8 cellular contexts compared by ENCODE assay signal in the genomic region with DNA sequence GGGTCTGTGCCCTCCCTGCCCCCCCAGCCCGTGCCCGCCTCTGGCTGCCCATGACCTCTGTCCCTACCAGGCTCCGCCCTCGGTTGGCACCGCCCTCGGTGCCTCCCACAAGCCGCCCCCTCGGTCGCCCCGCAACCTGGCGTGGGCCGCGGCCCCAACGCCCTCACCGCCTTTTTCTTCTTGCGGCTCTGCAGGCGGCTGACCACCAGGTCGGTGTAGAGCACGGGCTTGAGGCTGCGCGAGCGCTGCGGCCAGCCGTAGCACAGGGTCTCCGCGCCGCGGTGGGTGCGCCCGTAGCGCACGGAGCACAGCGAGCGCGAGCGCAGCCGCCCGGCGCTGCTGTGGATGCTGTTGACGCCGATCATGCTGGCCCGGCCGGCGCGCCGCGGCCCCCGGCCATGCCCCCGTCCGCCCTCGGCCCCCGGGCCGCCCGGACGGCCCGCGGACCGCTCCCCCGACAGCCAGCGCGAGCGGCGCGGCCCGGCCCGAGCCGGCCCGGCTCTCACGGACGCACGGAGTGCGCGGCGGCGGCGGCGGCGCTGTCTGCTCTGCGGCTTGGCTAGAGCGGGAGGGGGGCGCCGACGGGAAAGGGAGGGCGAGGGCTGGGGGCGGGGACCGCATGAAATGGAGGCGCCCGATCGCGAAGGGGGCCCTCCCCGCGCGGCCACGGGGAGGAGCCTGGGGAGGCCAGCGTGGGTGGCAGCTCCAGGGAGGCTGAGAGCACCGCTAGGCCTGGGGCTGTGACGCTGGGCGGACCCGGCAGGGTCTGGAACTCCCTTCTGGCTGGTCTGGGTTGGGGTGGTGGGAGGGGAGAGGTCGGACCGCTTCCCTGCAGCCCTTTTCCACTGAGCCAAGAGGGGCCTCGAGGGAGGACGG. TPM values are rescaled to one million over a fixed set of nuclear protein-coding genes. Genes with fewer than 3 reads are reported as not detected.
DNase-seq lines count a peak whose midpoint lies in the region; ATAC-seq, FAIRE-seq and TF ChIP-seq lines count a peak whose summit lies in the region.

No MANE protein-coding gene starts in this region.

- no peaks in the 10 kb centered on the region for H3K4me1 ChIP-seq in HAP-1

- H3K4me1 Mint-ChIP-seq in activated B cell treated with CpG ODN at 0.5 μM for 24 hours = peaks cover 40% of the 10 kb centered on the region

- peaks cover 42% of the 10 kb centered on the region for H3K27me3 Mint-ChIP-seq in activated B cell treated with CpG ODN at 0.5 μM for 24 hours

- peaks cover 7% of the 10 kb centered on the region for H3K36me3 Mint-ChIP-seq in activated B cell treated with CpG ODN at 0.5 μM for 24 hours (ENCODE audit: low read depth)

- no peaks in the 10 kb centered on the region for H3K9me3 ChIP-seq in HAP-1

- intact Hi-C loops in activated B cell treated with CpG ODN at 0.5 μM for 24 hours (cut with micrococcal nuclease) = no loop called here

- peak overlapping the region; percentile 59 for H3K4me3 Mint-ChIP-seq in activated B cell treated with CpG ODN at 0.5 μM for 24 hours

- TF ChIP-seq CTCF in activated B cell treated with CpG ODN at 0.5 μM for 24 hours (IDR thresholded peaks at IDR 0.05) (no peak), bronchial epithelial cell (IDR thresholded peaks at IDR 0.05; ENCODE audit: insufficient read depth, low read length, severe bottlenecking) (no peak)

- FAIRE-seq in bronchial epithelial cell (lab: Jason Lieb, UNC) = no peak

- no peak overlapping the region for H3K27ac Mint-ChIP-seq in activated B cell treated with CpG ODN at 0.5 μM for 24 hours

- no peaks in the 10 kb centered on the region for H3K9me3 Mint-ChIP-seq in activated B cell treated with CpG ODN at 0.5 μM for 24 hours

- in situ Hi-C loops in HAP-1 (cut with MboI; ENCODE audit: low sequenced_read_pairs) = no loop called here

- peaks cover 41% of the 10 kb centered on the region for H3K27me3 ChIP-seq in HAP-1 (ENCODE audit: low read depth)
- H3K27me3 ChIP-seq in bronchial epithelial cell (ENCODE audit: control insufficient read depth, insufficient read depth, low read length) = peaks cover 37% of the 10 kb centered on the region

- H3K4me3 ChIP-seq in HAP-1 (peak overlapping the region; percentile 30), bronchial epithelial cell (ENCODE audit: low read depth, low read length) (peak overlapping the region; percentile 24)

- no peaks in the 10 kb centered on the region for H3K36me3 ChIP-seq in HAP-1 (replicated peaks)
- H3K36me3 ChIP-seq in bronchial epithelial cell (ENCODE audit: control insufficient read depth, insufficient read depth, low read length) = no peaks in the 10 kb centered on the region

- CTCF ChIA-PET in activated B cell treated with CpG ODN at 0.5 μM for 24 hours (lab: Charles Lee) = interaction anchor here (1.2 to 1.9 kb wide), 2 partner anchors 10 to 175 kb away, joined by 3 to 8 read pairs; no protein-coding TSS in a partner anchor

- ATAC-seq in activated B cell treated with CpG ODN at 0.5 μM for 24 hours (ENCODE audit: low read depth) (peak; percentile 45), left lobe of liver (peak; percentile 48), HG02759 (IDR thresholded peaks at IDR 0.05; ENCODE audit: unreplicated experiment) (no peak), GM19035 (IDR thresholded peaks at IDR 0.05; ENCODE audit: unreplicated experiment) (no peak)

- POLR2A ChIA-PET in activated B cell treated with CpG ODN at 0.5 μM for 24 hours (lab: Charles Lee) = interaction anchor here (1.0 to 5.7 kb wide), 4 partner anchors 11 to 233 kb away, joined by 4 to 105 read pairs (median 7); partner anchors contain the start of genes FBXL15 and NFKB2

- DNase-seq in HAP-1 (ENCODE audit: low spot score in 2 of 2) (peak in 1 of 2 experiments; percentile 51), activated B cell treated with CpG ODN at 0.5 μM for 24 hours (peak; percentile 36), bronchial epithelial cell (ENCODE audit: low read depth) (no peak), left lobe of liver (ENCODE audit: low spot score) (no peak), H4 (ENCODE audit: low spot score) (no peak)
- peak; percentile 83 to 86 for DNase-seq in stimulated activated CD4-positive, alpha-beta T cell treated with anti-CD3 and anti-CD28 coated beads, Interleukin-4, amount 100 ng/mL, for 4 hours

RNA-seq across cellular contexts. Expression of gene PSD, which starts 9.6 kb away (rescaled TPM):
- total RNA-seq in activated B cell treated with CpG ODN at 0.5 μM for 24 hours (1.4 and 1.5 TPM in 2 replicates), bronchial epithelial cell (under 0.01 and 0.51 TPM in 2 replicates), left lobe of liver (7.0 TPM)
- total RNA-seq in H4 (2014; rRNA removed; shearing (Covaris generic)) = 0.06 TPM in 1 of 2 replicates, not detected in the other

RNA-seq across cellular contexts. Expression of gene FBXL15, which starts 11.7 kb away (rescaled TPM):
- total RNA-seq in activated B cell treated with CpG ODN at 0.5 μM for 24 hours (15.7 and 18.9 TPM in 2 replicates), bronchial epithelial cell (9.7 and 12.5 TPM in 2 replicates), left lobe of liver (12.7 TPM)
- total RNA-seq in H4 (2014; rRNA removed; shearing (Covaris generic)) = 7.3 and 10.3 TPM in 2 replicates

RNA-seq across cellular contexts. Expression of gene NFKB2, which starts 13.5 kb away (rescaled TPM):
- total RNA-seq in activated B cell treated with CpG ODN at 0.5 μM for 24 hours (550 and 622 TPM in 2 replicates), bronchial epithelial cell (6.8 and 13.2 TPM in 2 replicates), left lobe of liver (9.0 TPM)
- total RNA-seq in H4 (2014; rRNA removed; shearing (Covaris generic)) = 6.1 and 6.7 TPM in 2 replicates

RNA-seq across cellular contexts. Expression of gene CUEDC2, which starts 23.4 kb away (rescaled TPM):
- 43.7 and 46.0 TPM in 2 replicates for total RNA-seq in activated B cell treated with CpG ODN at 0.5 μM for 24 hours
- total RNA-seq in bronchial epithelial cell = 29.7 and 31.5 TPM in 2 replicates
- 23.4 TPM for total RNA-seq in left lobe of liver
- 47.4 and 64.5 TPM in 2 replicates for total RNA-seq in H4 (2014; rRNA removed; shearing (Covaris generic))

RNA-seq across cellular contexts. Expression of gene C10orf95, which starts 42.4 kb away (rescaled TPM):
- total RNA-seq in activated B cell treated with CpG ODN at 0.5 μM for 24 hours (0.35 and 0.51 TPM in 2 replicates), bronchial epithelial cell (2.9 and 6.3 TPM in 2 replicates), left lobe of liver (not detected)
- not detected in 2 replicates for total RNA-seq in H4 (2014; rRNA removed; shearing (Covaris generic))

Comparison
In these comparisons a context has a peak if more than half of its experiments do, and no peak if none do; other contexts are left out.
1. DNase-seq: peak in activated B cell treated with CpG ODN at 0.5 μM for 24 hours (single experiment) and stimulated activated CD4-positive, alpha-beta T cell treated with anti-CD3 and anti-CD28 coated beads, Interleukin-4, amount 100 ng/mL, for 4 hours (2 of 2); none in bronchial epithelial cell (single experiment), left lobe of liver (single experiment) and H4 (single experiment).
2. ATAC-seq: peak in activated B cell treated with CpG ODN at 0.5 μM for 24 hours (single experiment) and left lobe of liver (single experiment); none in HG02759 (single experiment) and GM19035 (single experiment).
3. RNA of gene NFKB2, which starts 13.5 kb away (total RNA-seq): 550 to 622 TPM in activated B cell treated with CpG ODN at 0.5 μM for 24 hours; 9.0 TPM in left lobe of liver (single experiment), 6.8 to 13.2 TPM in bronchial epithelial cell and 6.1 to 6.7 TPM in H4; every median in the first group is over 10 times any median in the second.